Comparison of ENCODE assay signal across 8 cellular contexts in the genomic region with DNA sequence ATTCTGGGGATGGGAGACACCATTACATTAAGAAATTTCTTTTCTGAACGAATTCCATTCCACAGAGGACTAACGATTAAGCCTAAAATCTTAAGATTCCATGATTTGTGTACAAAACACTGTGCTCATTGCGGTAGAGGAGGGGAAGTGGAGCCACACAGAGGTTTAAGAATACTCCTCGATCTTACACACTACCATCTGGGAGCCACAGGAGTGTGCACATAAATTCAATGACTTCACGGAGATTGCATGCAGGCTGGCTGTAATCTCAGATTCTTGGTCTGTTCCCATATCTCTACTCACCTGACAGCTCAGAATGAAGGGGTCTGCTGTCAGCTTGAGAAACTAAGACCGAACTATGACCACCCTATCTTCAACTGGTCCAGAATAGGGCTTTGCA. TPM values are rescaled to one million over a fixed set of nuclear protein-coding genes. Genes with fewer than 3 reads are reported as not detected.
A peak's percentile ranks its signal among the peaks of the same experiment; 100 is the strongest.
DNase-seq lines count a peak whose midpoint lies in the region; ATAC-seq and TF ChIP-seq lines count a peak whose summit lies in the region.

No MANE protein-coding gene starts in this region.

- H3K4me3 ChIP-seq in Caco-2 (ENCODE audit: low read depth, low read length), result peak overlapping the region; percentile 75
- H3K4me3 ChIP-seq in OCI-LY1 (ENCODE audit: low read depth, low read length, poor library complexity, severe bottlenecking), result peak overlapping the region; percentile 86
- peak overlapping the region; percentile 87 for H3K4me3 ChIP-seq in endodermal cell (ENCODE audit: low read length)
- H3K4me3 ChIP-seq in osteoblast (ENCODE audit: insufficient read depth, low read length), result peak overlapping the region; percentile 100

- WGBS in endodermal cell (ENCODE audit: insufficient coverage in 1 of 2, insufficient read length in 1 of 2), 2 experiments, result 22 to 32% methylated on average over 3 to 6 of the region's 6 CpGs

- H3K4me2 ChIP-seq in OCI-LY1 (ENCODE audit: low read length) (peak overlapping the region; percentile 96), osteoblast (ENCODE audit: insufficient read depth, low read length) (peak overlapping the region; percentile 80)

- no peaks in the 10 kb centered on the region for H3K4me1 ChIP-seq in Caco-2
- H3K4me1 ChIP-seq in OCI-LY1 (ENCODE audit: insufficient read depth, low read length, severe bottlenecking), result peaks cover 21% of the 10 kb centered on the region
- no peaks in the 10 kb centered on the region for H3K4me1 ChIP-seq in endodermal cell (ENCODE audit: control insufficient read depth, insufficient read depth, low read length)
- H3K4me1 ChIP-seq in osteoblast (ENCODE audit: insufficient read depth, low read length), result peaks cover 10% of the 10 kb centered on the region

- CTCF ChIA-PET in Caco-2 (lab: Charles Lee), result interaction anchor here (1.2 kb wide), 1 partner anchor 18 kb away, joined by 3 read pairs; no protein-coding TSS in a partner anchor

- H3K36me3 ChIP-seq in Caco-2 (ENCODE audit: control insufficient read depth, insufficient read depth, low read length), result no peaks in the 10 kb centered on the region
- peaks cover 36% of the 10 kb centered on the region for H3K36me3 ChIP-seq in OCI-LY1 (ENCODE audit: insufficient read depth, low read length)
- H3K36me3 ChIP-seq in endodermal cell (ENCODE audit: control insufficient read depth, insufficient read depth, low read length), result peaks cover 19% of the 10 kb centered on the region
- H3K36me3 ChIP-seq in osteoblast (ENCODE audit: insufficient read depth, low read length), result peaks cover 15% of the 10 kb centered on the region

- BruUV-seq in Caco-2 (replicated peaks; lab: Mats Ljungman, UMichigan), result no TSS peak

- POLR2A ChIA-PET in Caco-2 (lab: Charles Lee), result interaction anchor here (0.6 to 1.2 kb wide), 3 partner anchors 11 to 333 kb away, joined by 3 to 5 read pairs (median 3); no protein-coding TSS in a partner anchor

- in situ Hi-C loops in KBM-7 (cut with MboI; ENCODE audit: low pct_unique_long_range_greater_than_20kb, low sequenced_read_pairs), result no loop called here

- H3K27me3 ChIP-seq in Caco-2 (replicated peaks; ENCODE audit: control insufficient read depth, insufficient read depth, low read length), result no peaks in the 10 kb centered on the region
- H3K27me3 ChIP-seq in OCI-LY1 (ENCODE audit: insufficient read depth, low read length), result no peaks in the 10 kb centered on the region
- H3K27me3 ChIP-seq in endodermal cell (ENCODE audit: control insufficient read depth, insufficient read depth, low read length, poor library complexity, severe bottlenecking), result no peaks in the 10 kb centered on the region
- H3K27me3 ChIP-seq in osteoblast (ENCODE audit: insufficient read depth, low read length), result no peaks in the 10 kb centered on the region

- peaks cover 9% of the 10 kb centered on the region for H3K4me1 Mint-ChIP-seq in Caco-2 (ENCODE audit: low read depth, unreplicated experiment)
- H3K4me1 Mint-ChIP-seq in endodermal cell, result peaks cover 11% of the 10 kb centered on the region

- H3K27ac Mint-ChIP-seq in Caco-2 (ENCODE audit: unreplicated experiment), result peak overlapping the region; percentile 98
- peak overlapping the region; percentile 99 for H3K27ac Mint-ChIP-seq in endodermal cell

- H3K27me3 Mint-ChIP-seq in Caco-2 (ENCODE audit: insufficient read depth, unreplicated experiment) (no peaks in the 10 kb centered on the region), endodermal cell (ENCODE audit: insufficient read depth) (no peaks in the 10 kb centered on the region)

- H3K9ac ChIP-seq in OCI-LY1 (ENCODE audit: low read length) (peak overlapping the region; percentile 85), endodermal cell (ENCODE audit: extremely low read depth, low read length, poor library complexity, severe bottlenecking) (peak overlapping the region; percentile 88)

- TF ChIP-seq CTCF in Caco-2 (IDR thresholded peaks at IDR 0.05; ENCODE audit: insufficient read depth in 1 of 2, low read depth in 1 of 2, low read length in 1 of 2, severe bottlenecking in 1 of 2, unreplicated experiment in 1 of 2) (no peak), OCI-LY1 (IDR thresholded peaks at IDR 0.05; ENCODE audit: low read length) (no peak), endodermal cell (conservative IDR thresholded peaks at IDR 0.05) (no peak), osteoblast (IDR thresholded peaks at IDR 0.05; ENCODE audit: extremely low read depth, low read depth, low read length) (no peak)

- H3K9me3 Mint-ChIP-seq in Caco-2 (ENCODE audit: unreplicated experiment) (no peaks in the 10 kb centered on the region), endodermal cell (no peaks in the 10 kb centered on the region)

- H3K36me3 Mint-ChIP-seq in Caco-2 (ENCODE audit: insufficient read depth, unreplicated experiment) (peaks cover 18% of the 10 kb centered on the region), endodermal cell (ENCODE audit: low read depth) (peaks cover 13% of the 10 kb centered on the region)

- H4K20me1 ChIP-seq in OCI-LY1 (ENCODE audit: insufficient read depth, low read length), result no peaks in the 10 kb centered on the region
- H4K20me1 ChIP-seq in osteoblast (ENCODE audit: insufficient read depth, low read length), result peaks cover 18% of the 10 kb centered on the region

- ATAC-seq in left colon, result no peak

- H3K9me2 ChIP-seq in OCI-LY1 (ENCODE audit: low read depth, low read length), result no peaks in the 10 kb centered on the region

- intact Hi-C loops in Caco-2 (cut with micrococcal nuclease; ENCODE audit: unreplicated experiment) (no loop called here), left colon (cut with DNase I, micrococcal nuclease) (no loop called here)

- no peaks in the 10 kb centered on the region for H3K9me3 ChIP-seq in Caco-2
- no peaks in the 10 kb centered on the region for H3K9me3 ChIP-seq in OCI-LY1 (ENCODE audit: low read length)
- H3K9me3 ChIP-seq in endodermal cell (ENCODE audit: control insufficient read depth, low read length), result no peaks in the 10 kb centered on the region
- H3K9me3 ChIP-seq in osteoblast (ENCODE audit: low read depth, low read length), result no peaks in the 10 kb centered on the region

- H2AFZ ChIP-seq in OCI-LY1 (ENCODE audit: low read length) (no peak overlapping the region), osteoblast (ENCODE audit: low read length) (peak overlapping the region; percentile 99)

- H3K4me3 Mint-ChIP-seq in Caco-2 (ENCODE audit: unreplicated experiment) (peak overlapping the region; percentile 79), endodermal cell (peak overlapping the region; percentile 99)

- H3K79me2 ChIP-seq in OCI-LY1 (ENCODE audit: insufficient read depth, low read length) (peaks cover 35% of the 10 kb centered on the region), osteoblast (ENCODE audit: insufficient read depth, low read length) (peaks cover 57% of the 10 kb centered on the region)

- DNase-seq in Caco-2 (no peak), endodermal cell (no peak), osteoblast (ENCODE audit: insufficient read length, low spot score, missing footprints) (peak; percentile 66), NCI-H2081 treated with DMSO at 0.1 percent for 48 hours (lab: John Stamatoyannopoulos, UW) (no peak), KBM-7 (no peak), left colon (no peak), T1000 (lab: John Stamatoyannopoulos, UW) (no peak)

- no peak overlapping the region for H3K27ac ChIP-seq in OCI-LY1 (ENCODE audit: low read depth, low read length, poor library complexity, severe bottlenecking)
- H3K27ac ChIP-seq in endodermal cell (ENCODE audit: low read depth, low read length), result no peak overlapping the region
- H3K27ac ChIP-seq in osteoblast (ENCODE audit: low read depth, low read length), result peak overlapping the region; percentile 99

- no peaks in the 10 kb centered on the region for H3F3A ChIP-seq in OCI-LY1 (ENCODE audit: insufficient read depth, low read length)

RNA-seq across cellular contexts. Expression of a gene that starts 0.8 kb away (rescaled TPM):
- total RNA-seq in Caco-2 (2022) (35.0 and 35.3 TPM in 2 replicates), endodermal cell (10 to 100 TPM; 44.7 to 46.1 TPM), osteoblast (42.4 and 47.4 TPM in 2 replicates), left colon (100 to 1,000 TPM; 123 to 163 TPM)
- 23.7 TPM for polyA plus RNA-seq in endodermal cell (2013, experiment 1 of 2)
- polyA plus RNA-seq in endodermal cell (2013, experiment 2 of 2), result 22.8 TPM

RNA-seq across cellular contexts. Expression of a gene that starts 54.5 kb away (rescaled TPM):
- total RNA-seq in Caco-2 (2022) (22.8 and 26.8 TPM in 2 replicates), endodermal cell (10 to 100 TPM; 39.3 to 51.0 TPM), osteoblast (46.3 and 53.0 TPM in 2 replicates), left colon (10 to 100 TPM; 32.6 to 42.8 TPM)
- polyA plus RNA-seq in endodermal cell (2013, experiment 1 of 2), result 35.0 TPM
- 33.0 TPM for polyA plus RNA-seq in endodermal cell (2013, experiment 2 of 2)

RNA-seq across cellular contexts. Expression of a gene that starts 55.2 kb away (rescaled TPM):
- not detected in 2 replicates for total RNA-seq in Caco-2 (2022)
- 1 to 10 TPM in 1 of 2 donors, not detected in 1; 3.3 TPM for total RNA-seq in endodermal cell
- polyA plus RNA-seq in endodermal cell (2013, experiment 1 of 2), result not detected
- not detected for polyA plus RNA-seq in endodermal cell (2013, experiment 2 of 2)
- not detected in 2 replicates for total RNA-seq in osteoblast
- total RNA-seq in left colon, result 1 to 10 TPM; 3.5 to 3.7 TPM
